In genomic region chr10:70558871-70559810, GRCh38 we compare ENCODE assay signal across 8 cellular contexts. TPM values are rescaled to one million over a fixed set of nuclear protein-coding genes. Genes with fewer than 3 reads are reported as not detected.
DNase-seq lines count a peak whose midpoint lies in the region; ATAC-seq and TF ChIP-seq lines count a peak whose summit lies in the region.

No MANE protein-coding gene starts in this region.

- WGBS in lung, 2 donors, result 34 to 41% methylated on average over 20 of the region's 20 CpGs

- H3K36me3 ChIP-seq in lung (ENCODE audit: control insufficient read depth in 2 of 2, insufficient read depth in 2 of 2, low read length in 2 of 2), result peaks cover 0 to 5% of the 10 kb centered on the region in 2 donors

- no peaks in the 10 kb centered on the region for H3K9me3 ChIP-seq in lung (ENCODE audit: control insufficient read depth in 2 of 2, insufficient read depth in 1 of 2, low read length in 1 of 2)

- peak; percentile 35 for TF ChIP-seq CTCF in cardiac fibroblast (IDR thresholded peaks at IDR 0.05; ENCODE audit: low read depth, low read length)
- TF ChIP-seq CTCF in lung (IDR thresholded peaks at IDR 0.05; ENCODE audit: control extremely low read depth, extremely low read depth), result peak; percentile 23

- no peak overlapping the region for H3K27ac ChIP-seq in lung (ENCODE audit: low read depth in 1 of 2, low read length in 1 of 2)

- H3K4me3 ChIP-seq in cardiac fibroblast (replicated peaks in 1 of 2; ENCODE audit: low read depth in 2 of 2, low read length in 2 of 2) (no peak overlapping the region), lung (no peak overlapping the region)

- peaks cover 0 to 15% of the 10 kb centered on the region in 2 donors for H3K4me1 ChIP-seq in lung (ENCODE audit: control insufficient read depth in 2 of 2, insufficient read depth in 2 of 2, low read length in 2 of 2)

- no peaks in the 10 kb centered on the region for H3K27me3 ChIP-seq in lung (ENCODE audit: control insufficient read depth, insufficient read depth)

- peak; percentile 70 for ATAC-seq in lung (ENCODE audit: insufficient read depth, low FRiP score)
- ATAC-seq in HG02973 (IDR thresholded peaks at IDR 0.05; ENCODE audit: unreplicated experiment), result no peak

- in situ Hi-C loops in ACHN (cut with HindIII; ENCODE audit: low pct_ligation_motif_present, low pct_unique_long_range_greater_than_20kb, low sequenced_read_pairs), result no loop called here

- DNase-seq in ACHN, result peak; percentile 47
- peak; percentile 73 for DNase-seq in GM19240 (ENCODE audit: insufficient read length, low spot score)
- peak; percentile 35 for DNase-seq in KG1 (lab: John Stamatoyannopoulos, UW)
- DNase-seq in activated CD4-positive, CD25-positive, alpha-beta regulatory T cell treated with anti-CD3 and anti-CD28 coated beads, Interleukin-2, amount 50 U/mL, for 16 hours (ENCODE audit: low read depth, low spot score), result peak; percentile 25
- DNase-seq in cardiac fibroblast (ENCODE audit: low read depth in 2 of 2), result peak; percentile 54 to 66
- peak; percentile 71 for DNase-seq in lung (ENCODE audit: low spot score)
- peak; percentile 45 to 63 for DNase-seq in stimulated activated CD8-positive, alpha-beta memory T cell treated with anti-CD3 and anti-CD28 coated beads, Interleukin-15, amount 100 ng/mL, for 4 hours (ENCODE audit: low read depth in 2 of 2)

RNA-seq across cellular contexts. Expression of gene PRF1, which starts 43.4 kb away (rescaled TPM):
- 1 to 10 TPM; 5.1 to 9.4 TPM for total RNA-seq in lung
- polyA plus RNA-seq in lung, result 10 to 100 TPM in 1 of 2 donors, 1 to 10 TPM in 1; 3.2 to 11.5 TPM
